Comparison of ENCODE assay signal across 9 cellular contexts in the genomic region with DNA sequence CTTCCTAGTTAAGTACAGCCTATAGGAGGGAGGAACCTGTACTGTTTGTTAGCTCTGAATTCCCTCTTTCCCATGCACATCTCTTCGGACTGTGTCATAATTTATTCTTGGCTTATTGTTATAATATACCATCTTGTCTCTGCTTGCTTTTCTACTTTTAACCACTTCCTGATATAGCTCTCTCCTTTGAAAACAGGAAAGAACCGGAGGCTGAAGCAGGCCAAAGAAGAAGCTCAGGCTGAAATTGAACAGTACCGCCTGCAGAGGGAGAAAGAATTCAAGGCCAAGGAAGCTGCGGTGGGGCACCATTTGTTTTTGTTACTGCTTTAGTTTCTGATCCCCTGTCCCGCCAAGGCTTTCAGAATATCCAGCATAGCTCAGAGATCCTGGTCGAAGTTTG. TPM values are rescaled to one million over a fixed set of nuclear protein-coding genes. Genes with fewer than 3 reads are reported as not detected.
A peak's percentile ranks its signal among the peaks of the same experiment; 100 is the strongest.
DNase-seq lines count a peak whose midpoint lies in the region; ATAC-seq and TF ChIP-seq lines count a peak whose summit lies in the region.
"Had no signal": no experiment of that assay in that cellular context is flagged by ENCODE, and none has a peak within 500 bp of the region (broad histone marks: within the 10 kb centered on the region; RNA-seq: fewer than 3 reads in every experiment).

No MANE protein-coding gene starts in this region.

- ATAC-seq in activated T-helper 17 cell treated with anti-CD3 and anti-CD28 coated beads, Interleukin-2, amount 50 U/mL, for 72 hours (replicated peaks) = peak; percentile 27
- peak; percentile 53 for ATAC-seq in stimulated activated effector memory CD8-positive, alpha-beta T cell treated with anti-CD3 and anti-CD28 coated beads, Interleukin-12 subunit alpha, Interleukin-12 subunit beta, amount 100 ng/mL, for 72 hours
- ATAC-seq in GM19455 (IDR thresholded peaks at IDR 0.05; ENCODE audit: unreplicated experiment) = no peak

- no peak for DNase-seq in BJ (ENCODE audit: low read depth)
- DNase-seq in foreskin fibroblast = no peak
- peak in 1 of 2 donors; percentile 17 for DNase-seq in stimulated activated effector memory CD8-positive, alpha-beta T cell treated with anti-CD3 and anti-CD28 coated beads, Interleukin-12 subunit alpha, Interleukin-12 subunit beta, amount 100 ng/mL, for 72 hours (ENCODE audit: low spot score in 2 of 2)
- no peak for DNase-seq in MG63
- no peak for DNase-seq in tibial nerve (ENCODE audit: low spot score in 2 of 2)

- H3K4me2 ChIP-seq in Loucy (ENCODE audit: low read depth, low read length, poor library complexity, severe bottlenecking) = peak overlapping the region; percentile 91

- H3K27ac ChIP-seq in tibial nerve = peak overlapping the region in 2 of 4 donors; percentile 39 to 63
- H3K27ac ChIP-seq: thoracic aorta had no signal

- H2AFZ ChIP-seq in Loucy (ENCODE audit: low read length) = no peak overlapping the region

- peaks cover 29% of the 10 kb centered on the region for H3K4me1 Mint-ChIP-seq in activated T-helper 17 cell treated with anti-CD3 and anti-CD28 coated beads, Interleukin-2, amount 50 U/mL, for 72 hours
- peaks cover 66% of the 10 kb centered on the region for H3K4me1 Mint-ChIP-seq in stimulated activated effector memory CD8-positive, alpha-beta T cell treated with anti-CD3 and anti-CD28 coated beads, Interleukin-12 subunit alpha, Interleukin-12 subunit beta, amount 100 ng/mL, for 72 hours

- no peaks in the 10 kb centered on the region for H3K9me3 Mint-ChIP-seq in activated T-helper 17 cell treated with anti-CD3 and anti-CD28 coated beads, Interleukin-2, amount 50 U/mL, for 72 hours
- no peaks in the 10 kb centered on the region for H3K9me3 Mint-ChIP-seq in stimulated activated effector memory CD8-positive, alpha-beta T cell treated with anti-CD3 and anti-CD28 coated beads, Interleukin-12 subunit alpha, Interleukin-12 subunit beta, amount 100 ng/mL, for 72 hours

- peak overlapping the region; percentile 83 for H3K4me3 Mint-ChIP-seq in activated T-helper 17 cell treated with anti-CD3 and anti-CD28 coated beads, Interleukin-2, amount 50 U/mL, for 72 hours
- peak overlapping the region; percentile 54 for H3K4me3 Mint-ChIP-seq in stimulated activated effector memory CD8-positive, alpha-beta T cell treated with anti-CD3 and anti-CD28 coated beads, Interleukin-12 subunit alpha, Interleukin-12 subunit beta, amount 100 ng/mL, for 72 hours

- CTCF ChIA-PET in BJ (lab: Yijun Ruan, JAX) = interaction anchor here (0.8 to 2.3 kb wide), 4 partner anchors 13 to 104 kb away, joined by 3 to 7 read pairs (median 4); no protein-coding TSS in a partner anchor

- no peak for TF ChIP-seq EP300 in tibial nerve (IDR thresholded peaks at IDR 0.05)

- peaks cover 64% of the 10 kb centered on the region for H4K20me1 ChIP-seq in Loucy (ENCODE audit: insufficient read depth, low read length, poor library complexity, severe bottlenecking)

- H3K79me2 ChIP-seq in Loucy (ENCODE audit: insufficient read depth, low read length) = peaks cover 78% of the 10 kb centered on the region

- TF ChIP-seq CTCF in BJ (IDR thresholded peaks at IDR 0.05; ENCODE audit: insufficient read depth, low read depth, low read length) = peak; percentile 23; the same call in 1 of the 2 replicates
- TF ChIP-seq CTCF in Loucy (conservative IDR thresholded peaks at IDR 0.05; ENCODE audit: low read length) = peak; percentile 62
- peak; percentile 23 for TF ChIP-seq CTCF in foreskin fibroblast (IDR thresholded peaks at IDR 0.05; ENCODE audit: low read depth, low read length)
- TF ChIP-seq CTCF in tibial nerve (IDR thresholded peaks at IDR 0.05) = peak in 2 of 5 experiments; percentile 13 to 20

- peaks cover 94% of the 10 kb centered on the region for H3K36me3 Mint-ChIP-seq in activated T-helper 17 cell treated with anti-CD3 and anti-CD28 coated beads, Interleukin-2, amount 50 U/mL, for 72 hours (ENCODE audit: low read depth)
- peaks cover 88% of the 10 kb centered on the region for H3K36me3 Mint-ChIP-seq in stimulated activated effector memory CD8-positive, alpha-beta T cell treated with anti-CD3 and anti-CD28 coated beads, Interleukin-12 subunit alpha, Interleukin-12 subunit beta, amount 100 ng/mL, for 72 hours

- H3K9ac ChIP-seq in Loucy (ENCODE audit: low read depth, low read length, poor library complexity, severe bottlenecking) = peak overlapping the region; percentile 70

- H3K27me3 Mint-ChIP-seq in activated T-helper 17 cell treated with anti-CD3 and anti-CD28 coated beads, Interleukin-2, amount 50 U/mL, for 72 hours = no peaks in the 10 kb centered on the region

- peak overlapping the region; percentile 90 for H3K27ac Mint-ChIP-seq in activated T-helper 17 cell treated with anti-CD3 and anti-CD28 coated beads, Interleukin-2, amount 50 U/mL, for 72 hours
- peak overlapping the region; percentile 83 for H3K27ac Mint-ChIP-seq in stimulated activated effector memory CD8-positive, alpha-beta T cell treated with anti-CD3 and anti-CD28 coated beads, Interleukin-12 subunit alpha, Interleukin-12 subunit beta, amount 100 ng/mL, for 72 hours

- H3K36me3 ChIP-seq in BJ (ENCODE audit: control insufficient read depth, insufficient read depth, low read length) = peaks cover 12% of the 10 kb centered on the region
- H3K36me3 ChIP-seq in Loucy (ENCODE audit: insufficient read depth, low read length) = peaks cover 41% of the 10 kb centered on the region
- peaks cover 49% of the 10 kb centered on the region for H3K36me3 ChIP-seq in MG63
- H3K36me3 ChIP-seq in tibial nerve = peaks cover 0 to 48% (median 8%) of the 10 kb centered on the region in 3 donors

- H3K9me2 ChIP-seq in Loucy (replicated peaks; ENCODE audit: low read depth, low read length) = no peaks in the 10 kb centered on the region

- no peak for TF ChIP-seq POLR2A in tibial nerve (IDR thresholded peaks at IDR 0.05)

- 50 to 55% methylated on average over 6 of the region's 6 CpGs for WGBS in tibial nerve, 2 donors

- H3K4me3 ChIP-seq in BJ (ENCODE audit: low read depth, low read length) (no peak overlapping the region), Loucy (ENCODE audit: low read length, poor library complexity, severe bottlenecking) (peak overlapping the region; percentile 71), foreskin fibroblast (ENCODE audit: low read depth in 1 of 2, low read length in 2 of 2) (no peak overlapping the region), MG63 (no peak overlapping the region), tibial nerve (no peak overlapping the region)
- H3K4me3 ChIP-seq: thoracic aorta had no signal

- 0 out of 2 replicates have a peak, but pooled peaks cover 8% of the 10 kb centered on the region for H3F3A ChIP-seq in Loucy (ENCODE audit: low read depth)

- H3K9me3 ChIP-seq in Loucy (ENCODE audit: insufficient read depth, low read depth, low read length) (no peaks in the 10 kb centered on the region), MG63 (no peaks in the 10 kb centered on the region), tibial nerve (no peaks in the 10 kb centered on the region)
- H3K9me3 ChIP-seq: thoracic aorta had no signal

- H3K4me1 ChIP-seq in Loucy (ENCODE audit: insufficient read depth, low read length, poor library complexity, severe bottlenecking) (peaks cover 35% of the 10 kb centered on the region), tibial nerve (peaks cover 0 to 55% (median 34%) of the 10 kb centered on the region in 4 donors)

- POLR2A ChIA-PET in BJ (lab: Charles Lee) = no interaction called here

- H3K27me3 ChIP-seq in BJ (ENCODE audit: control insufficient read depth, insufficient read depth, low read length) (no peaks in the 10 kb centered on the region), Loucy (ENCODE audit: insufficient read depth, low read length, poor library complexity, severe bottlenecking) (no peaks in the 10 kb centered on the region), MG63 (no peaks in the 10 kb centered on the region), tibial nerve (no peaks in the 10 kb centered on the region)

RNA-seq across cellular contexts. Expression of a gene that starts 4.8 kb away (rescaled TPM):
- 89.2 and 134 TPM in 2 replicates for polyA plus RNA-seq in BJ (2011; rRNA removed)
- 15.8 and 24.7 TPM in 2 replicates for polyA minus RNA-seq in BJ (2011; rRNA and poly(A)+ RNA removed)
- 10 to 100 TPM; 33.5 to 37.9 TPM for total RNA-seq in activated T-helper 17 cell treated with anti-CD3 and anti-CD28 coated beads, Interleukin-2, amount 50 U/mL, for 72 hours
- total RNA-seq in MG63 (2014; rRNA removed; shearing (Covaris generic); ENCODE audit: low replicate concordance) = 62.6 and 103 TPM in 2 replicates
- total RNA-seq in tibial nerve = 100 to 1,000 TPM; 140 to 161 (median 154) TPM

RNA-seq across cellular contexts. Expression of a gene that starts 18.7 kb away (rescaled TPM):
- 11.8 and 18.4 TPM in 2 replicates for polyA plus RNA-seq in BJ (2011; rRNA removed)
- 11.9 and 20.2 TPM in 2 replicates for polyA minus RNA-seq in BJ (2011; rRNA and poly(A)+ RNA removed)
- 10 to 100 TPM; 12.6 to 21.0 TPM for total RNA-seq in activated T-helper 17 cell treated with anti-CD3 and anti-CD28 coated beads, Interleukin-2, amount 50 U/mL, for 72 hours
- total RNA-seq in MG63 (2014; rRNA removed; shearing (Covaris generic); ENCODE audit: low replicate concordance) = 4.5 and 11.1 TPM in 2 replicates
- total RNA-seq in tibial nerve = 1 to 10 TPM; 4.8 to 8.4 (median 6.8) TPM
